In the genomic region with DNA sequence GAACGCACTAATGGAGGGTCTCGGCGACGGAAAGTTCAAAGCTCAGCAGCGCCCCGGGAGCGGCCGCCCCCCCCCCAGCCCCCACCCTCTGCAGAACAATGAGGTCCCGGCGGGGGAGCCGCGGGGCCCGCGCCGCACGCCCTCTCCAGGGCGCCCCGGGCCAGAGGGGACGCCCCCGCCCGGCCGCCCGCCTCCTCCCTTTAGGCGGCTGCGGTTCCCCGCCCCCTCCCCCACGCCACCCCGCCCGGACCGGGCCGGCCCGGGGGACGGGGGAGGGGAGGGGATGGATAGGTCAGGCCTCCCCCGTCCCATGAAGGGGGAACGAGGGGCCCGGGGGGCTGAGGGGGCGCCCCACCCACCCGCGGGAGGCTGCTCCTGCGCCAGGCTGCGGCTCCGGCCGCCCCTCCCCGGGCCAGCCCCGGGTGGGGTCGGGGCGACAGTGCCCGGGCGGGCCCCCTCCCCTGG, we compare ENCODE assay signal across 8 cellular contexts. TPM values are rescaled to one million over a fixed set of nuclear protein-coding genes. Genes with fewer than 3 reads are reported as not detected.
DNase-seq lines count a peak whose midpoint lies in the region; ATAC-seq and TF ChIP-seq lines count a peak whose summit lies in the region.

No MANE protein-coding gene starts in this region.

- H3K27ac ChIP-seq in hepatocyte (peak overlapping the region; percentile 84), thoracic aorta (no peak overlapping the region)

- DNase-seq in activated CD4-positive, alpha-beta T cell treated with anti-CD3 and anti-CD28 coated beads for 36 hours = peak; percentile 46
- no peak for DNase-seq in activated CD4-positive, alpha-beta T cell treated with anti-CD3 and anti-CD28 coated beads for 1 hour
- DNase-seq in activated T-helper 9 cell treated with anti-CD3 and anti-CD28 coated beads, Interleukin-2, amount 50 U/mL, for 16 hours (ENCODE audit: low read depth) = peak; percentile 15
- DNase-seq in hepatocyte (ENCODE audit: low spot score) = peak; percentile 81
- DNase-seq in thoracic aorta (ENCODE audit: low spot score) = no peak
- DNase-seq in GM19240 (ENCODE audit: insufficient read length, low spot score) = no peak
- DNase-seq in activated CD4-positive, alpha-beta T cell treated with anti-CD3 and anti-CD28 coated beads, Interleukin-2, amount 50 U/mL, for 4 hours = no peak
- no peak for DNase-seq in NCI-H748 treated with DMSO at 0.1 percent for 48 hours (lab: John Stamatoyannopoulos, UW)

- ATAC-seq in activated CD4-positive, alpha-beta T cell treated with anti-CD3 and anti-CD28 coated beads for 36 hours = peak; percentile 3
- ATAC-seq in thoracic aorta (ENCODE audit: insufficient number of reproducible peaks, low FRiP score, low read depth) = no peak

- peaks cover 5% of the 10 kb centered on the region for H3K27me3 Mint-ChIP-seq in activated CD4-positive, alpha-beta T cell treated with anti-CD3 and anti-CD28 coated beads for 36 hours

- H3K4me1 ChIP-seq in hepatocyte (ENCODE audit: insufficient read depth) (peaks cover 35% of the 10 kb centered on the region), thoracic aorta (ENCODE audit: control insufficient read depth in 1 of 2, low read depth in 2 of 2) (peaks cover 0 to 5% of the 10 kb centered on the region in 2 donors)

- H3K27ac Mint-ChIP-seq in activated CD4-positive, alpha-beta T cell treated with anti-CD3 and anti-CD28 coated beads for 36 hours = no peak overlapping the region

- no peaks in the 10 kb centered on the region for H3K36me3 Mint-ChIP-seq in activated CD4-positive, alpha-beta T cell treated with anti-CD3 and anti-CD28 coated beads for 36 hours (ENCODE audit: low read depth)

- peak overlapping the region; percentile 65 for H3K4me3 Mint-ChIP-seq in activated CD4-positive, alpha-beta T cell treated with anti-CD3 and anti-CD28 coated beads for 36 hours

- H3K4me3 ChIP-seq in hepatocyte (peak overlapping the region; percentile 96), thoracic aorta (peak overlapping the region; percentile 82)

- intact Hi-C loops in activated CD4-positive, alpha-beta T cell treated with anti-CD3 and anti-CD28 coated beads for 36 hours (cut with DNase I, micrococcal nuclease) = loop anchor here in 1 of 2 experiments (1.0 to 5.0 kb wide), 3 partner anchors 46 to 159 kb away; a partner anchor contains a TSS

- CTCF ChIA-PET in activated CD4-positive, alpha-beta T cell treated with anti-CD3 and anti-CD28 coated beads for 36 hours (lab: Charles Lee) = no interaction called here

- POLR2A ChIA-PET in activated CD4-positive, alpha-beta T cell treated with anti-CD3 and anti-CD28 coated beads for 36 hours (lab: Charles Lee) = no interaction called here

- peak overlapping the region; percentile 100 for H3K4me2 ChIP-seq in hepatocyte

- H2AFZ ChIP-seq in hepatocyte = peak overlapping the region; percentile 89

- H3K9me2 ChIP-seq in hepatocyte (replicated peaks; ENCODE audit: insufficient read depth) = no peaks in the 10 kb centered on the region

- TF ChIP-seq CTCF in hepatocyte (IDR thresholded peaks at IDR 0.05; ENCODE audit: poor library complexity) = no peak
- TF ChIP-seq CTCF in thoracic aorta (IDR thresholded peaks at IDR 0.05) = no peak

- H3K36me3 ChIP-seq in hepatocyte (replicated peaks; ENCODE audit: insufficient read depth, low read depth) (no peaks in the 10 kb centered on the region), thoracic aorta (no peaks in the 10 kb centered on the region)

- no peaks in the 10 kb centered on the region for H3K9me3 Mint-ChIP-seq in activated CD4-positive, alpha-beta T cell treated with anti-CD3 and anti-CD28 coated beads for 36 hours (ENCODE audit: low read depth)

- H3K79me2 ChIP-seq in hepatocyte = peaks cover 40% of the 10 kb centered on the region

- H3K27me3 ChIP-seq in hepatocyte (peaks cover 31% of the 10 kb centered on the region), thoracic aorta (replicated peaks; ENCODE audit: insufficient read depth) (no peaks in the 10 kb centered on the region)

- peaks cover 50% of the 10 kb centered on the region for H3K4me1 Mint-ChIP-seq in activated CD4-positive, alpha-beta T cell treated with anti-CD3 and anti-CD28 coated beads for 36 hours

- H4K20me1 ChIP-seq in hepatocyte (ENCODE audit: insufficient read depth, poor library complexity, severe bottlenecking) = no peaks in the 10 kb centered on the region

- no CpG with 5 or more reads among the region's 49 CpGs for WGBS in hepatocyte (ENCODE audit: low lambda C conversion rate, missing lambda C conversion rate)

- H3K9me3 ChIP-seq in hepatocyte (ENCODE audit: low read depth) (no peaks in the 10 kb centered on the region), thoracic aorta (no peaks in the 10 kb centered on the region)

RNA-seq across cellular contexts. Expression of a gene that starts 1.5 kb away (rescaled TPM):
- total RNA-seq in activated CD4-positive, alpha-beta T cell treated with anti-CD3 and anti-CD28 coated beads for 36 hours = 10 to 100 TPM; 17.3 to 22.0 TPM
- total RNA-seq in hepatocyte (34.3 and 35.6 TPM in 2 replicates), thoracic aorta (10 to 100 TPM; 17.5 to 23.7 TPM)
- polyA plus RNA-seq in hepatocyte = 42.9 and 44.2 TPM in 2 replicates

Comparison
In these comparisons a context has a peak if more than half of its experiments do, and no peak if none do; other contexts are left out.
1. DNase-seq: peak in activated CD4-positive, alpha-beta T cell treated with anti-CD3 and anti-CD28 coated beads for 36 hours (single experiment), activated T-helper 9 cell treated with anti-CD3 and anti-CD28 coated beads, Interleukin-2, amount 50 U/mL, for 16 hours (single experiment) and hepatocyte (single experiment); none in activated CD4-positive, alpha-beta T cell treated with anti-CD3 and anti-CD28 coated beads for 1 hour (single experiment), thoracic aorta (single experiment), GM19240 (single experiment), activated CD4-positive, alpha-beta T cell treated with anti-CD3 and anti-CD28 coated beads, Interleukin-2, amount 50 U/mL, for 4 hours (0 of 2) and NCI-H748 treated with DMSO at 0.1 percent for 48 hours (single experiment).